9 cellular contexts compared by ENCODE assay signal in genomic region chr3:66195347-66195783, GRCh38. TPM values are rescaled to one million over a fixed set of nuclear protein-coding genes. Genes with fewer than 3 reads are reported as not detected.
A peak's percentile ranks its signal among the peaks of the same experiment; 100 is the strongest.
DNase-seq lines count a peak whose midpoint lies in the region; ATAC-seq, FAIRE-seq and TF ChIP-seq lines count a peak whose summit lies in the region.
"Had no signal": no experiment of that assay in that cellular context is flagged by ENCODE, and none has a peak within 500 bp of the region (broad histone marks: within the 10 kb centered on the region; RNA-seq: fewer than 3 reads in every experiment).

No MANE protein-coding gene starts in this region.

- no peak for TF ChIP-seq POLR2A in lower leg skin (IDR thresholded peaks at IDR 0.05)

- no peaks in the 10 kb centered on the region for H3K27me3 ChIP-seq in pancreas

- TF ChIP-seq CTCF in VCaP (conservative IDR thresholded peaks at IDR 0.05) (0 out of 2 replicates have a peak, but pooled peaks have one; percentile 22), pancreas (IDR thresholded peaks at IDR 0.05) (no peak), lower leg skin (IDR thresholded peaks at IDR 0.05) (no peak)

- ATAC-seq in pancreas, result peak; percentile 50 to 86 (median 82)

- no peaks in the 10 kb centered on the region for H3K4me1 ChIP-seq in pancreas

- intact Hi-C loops in pancreas (cut with DNase I) (no loop called here), lower leg skin (cut with DNase I; ENCODE audit: low total_unique reads) (no loop called here)

- FAIRE-seq in pancreas (lab: Jason Lieb, UNC), result no peak

- H3K4me3 ChIP-seq in pancreas (peak overlapping the region in 2 of 4 donors; percentile 16 to 19), lower leg skin (ENCODE audit: low read depth, poor library complexity, severe bottlenecking) (no peak overlapping the region)
- H3K4me3 ChIP-seq: upper lobe of left lung had no signal

- H3K27ac ChIP-seq in VCaP, result peak overlapping the region; percentile 37; the same call in 1 of the 2 replicates
- H3K27ac ChIP-seq in pancreas, result no peak overlapping the region
- H3K27ac ChIP-seq: upper lobe of left lung had no signal

- WGBS in pancreas, 2 donors, result 10 to 20% methylated on average over 21 of the region's 21 CpGs
- 21 to 26% methylated on average over 20 to 21 of the region's 21 CpGs for WGBS in lower leg skin, 2 donors

- no peaks in the 10 kb centered on the region for H3K36me3 ChIP-seq in pancreas
- H3K36me3 ChIP-seq: upper lobe of left lung had no signal

- DNase-seq in activated CD8-positive, alpha-beta memory T cell treated with anti-CD3 and anti-CD28 coated beads for 24 hours, result peak; percentile 58
- DNase-seq in activated CD8-positive, alpha-beta memory T cell treated with anti-CD3 and anti-CD28 coated beads, Interleukin-2, amount 50 U/mL, for 4 hours, result no peak
- DNase-seq in glomerular visceral epithelial cell (ENCODE audit: extremely low spot score), result peak; percentile 47
- peak; percentile 30 to 78 (median 46) for DNase-seq in pancreas
- no peak for DNase-seq in NCI-H345 (lab: John Stamatoyannopoulos, UW)
- no peak for DNase-seq in activated effector memory CD4-positive, alpha-beta T cell treated with anti-CD3 and anti-CD28 coated beads, Interleukin-2, amount 50 U/mL, for 16 hours
- DNase-seq in lower leg skin (ENCODE audit: low spot score in 2 of 2), result no peak

- H3K9me3 ChIP-seq in pancreas, result no peaks in the 10 kb centered on the region
- H3K9me3 ChIP-seq: upper lobe of left lung had no signal

RNA-seq across cellular contexts. Expression of gene SLC25A26, which starts 25.4 kb away (rescaled TPM):
- 10 to 100 TPM in 2 of 6 donors, 1 to 10 TPM in 4; 9.3 to 13.6 (median 9.9) TPM for total RNA-seq in pancreas
- polyA plus RNA-seq in pancreas, result 10 to 100 TPM in 1 of 2 donors, 1 to 10 TPM in 1; 5.1 to 13.0 TPM
- 10 to 100 TPM; 13.7 to 29.1 (median 21.9) TPM for total RNA-seq in lower leg skin

Comparison
In these comparisons a context has a peak if more than half of its experiments do, and no peak if none do; other contexts are left out.
1. DNase-seq: peak in activated CD8-positive, alpha-beta memory T cell treated with anti-CD3 and anti-CD28 coated beads for 24 hours (single experiment), glomerular visceral epithelial cell (single experiment) and pancreas (6 of 6); none in activated CD8-positive, alpha-beta memory T cell treated with anti-CD3 and anti-CD28 coated beads, Interleukin-2, amount 50 U/mL, for 4 hours (single experiment), NCI-H345 (single experiment), activated effector memory CD4-positive, alpha-beta T cell treated with anti-CD3 and anti-CD28 coated beads, Interleukin-2, amount 50 U/mL, for 16 hours (single experiment) and lower leg skin (0 of 2).